In genomic region chr17:42675348-42675983, GRCh38 we compare ENCODE assay signal across 8 cellular contexts. TPM values are rescaled to one million over a fixed set of nuclear protein-coding genes. Genes with fewer than 3 reads are reported as not detected.
A peak's percentile ranks its signal among the peaks of the same experiment; 100 is the strongest.
DNase-seq lines count a peak whose midpoint lies in the region; ATAC-seq, FAIRE-seq and TF ChIP-seq lines count a peak whose summit lies in the region.

No MANE protein-coding gene starts in this region.

- peaks cover 15% of the 10 kb centered on the region for H3F3A ChIP-seq in smooth muscle cell (ENCODE audit: low read depth)

- H3K27ac ChIP-seq in Peyer's patch (peak overlapping the region; percentile 54 to 96 (median 90)), heart left ventricle (peak overlapping the region; percentile 66 to 98 (median 96)), smooth muscle cell (ENCODE audit: low read depth) (no peak overlapping the region)

- peak in 3 of 4 donors; percentile 5 to 19 (median 7) for ATAC-seq in heart left ventricle
- no peak for ATAC-seq in HG02623 (IDR thresholded peaks at IDR 0.05; ENCODE audit: unreplicated experiment)

- no peaks in the 10 kb centered on the region for H3K9me3 ChIP-seq in HAP-1
- no peaks in the 10 kb centered on the region for H3K9me3 ChIP-seq in Peyer's patch
- no peaks in the 10 kb centered on the region for H3K9me3 ChIP-seq in heart left ventricle
- no peaks in the 10 kb centered on the region for H3K9me3 ChIP-seq in smooth muscle cell (replicated peaks; ENCODE audit: low read depth)

- H3K4me2 ChIP-seq in smooth muscle cell: peak overlapping the region; percentile 97

- H3K79me2 ChIP-seq in smooth muscle cell (ENCODE audit: low read depth): peaks cover 6% of the 10 kb centered on the region

- TF ChIP-seq POLR2A in Peyer's patch (IDR thresholded peaks at IDR 0.05): no peak
- TF ChIP-seq POLR2A in heart left ventricle (IDR thresholded peaks at IDR 0.05): no peak

- H2AFZ ChIP-seq in smooth muscle cell (ENCODE audit: low read depth): no peak overlapping the region

- TF ChIP-seq CTCF in Peyer's patch (IDR thresholded peaks at IDR 0.05): no peak
- TF ChIP-seq CTCF in heart left ventricle (IDR thresholded peaks at IDR 0.05): no peak
- no peak for TF ChIP-seq CTCF in smooth muscle cell (IDR thresholded peaks at IDR 0.05; ENCODE audit: borderline replicate concordance, insufficient read depth, poor library complexity, severe bottlenecking)
- no peak for TF ChIP-seq CTCF in GM13977 (IDR thresholded peaks at IDR 0.05; ENCODE audit: extremely low read depth, insufficient read depth, missing control alignments)

- peaks cover 51% of the 10 kb centered on the region for H4K20me1 ChIP-seq in smooth muscle cell (ENCODE audit: low read depth)

- peak overlapping the region; percentile 52 for H3K9ac ChIP-seq in smooth muscle cell (ENCODE audit: low read depth)

- no peaks in the 10 kb centered on the region for H3K27me3 ChIP-seq in HAP-1 (ENCODE audit: low read depth)
- no peaks in the 10 kb centered on the region for H3K27me3 ChIP-seq in Peyer's patch
- peaks cover 0 to 45% (median 0%) of the 10 kb centered on the region in 9 donors for H3K27me3 ChIP-seq in heart left ventricle
- H3K27me3 ChIP-seq in smooth muscle cell (ENCODE audit: low read depth): no peaks in the 10 kb centered on the region

- H3K4me3 ChIP-seq in HAP-1 (peak overlapping the region; percentile 80), Peyer's patch (peak overlapping the region; percentile 69 to 85 (median 75)), heart left ventricle (peak overlapping the region; percentile 79 to 97 (median 92)), smooth muscle cell (peak overlapping the region; percentile 85)

- in situ Hi-C loops in HAP-1 (cut with MboI; ENCODE audit: low sequenced_read_pairs): loop anchor here (5.0 kb wide), 1 partner anchor 93 kb away; no protein-coding TSS in a partner anchor
- in situ Hi-C loops in GM13977 (cut with MboI; ENCODE audit: low pct_unique_long_range_greater_than_20kb, low sequenced_read_pairs, unreplicated experiment): no loop called here

- H3K4me1 ChIP-seq in HAP-1 (peaks cover 34% of the 10 kb centered on the region), Peyer's patch (peaks cover 0 to 67% (median 39%) of the 10 kb centered on the region in 4 donors), heart left ventricle (peaks cover 2 to 72% (median 51%) of the 10 kb centered on the region in 12 donors), smooth muscle cell (ENCODE audit: low read depth) (peaks cover 38% of the 10 kb centered on the region)

- intact Hi-C loops in heart left ventricle (cut with DNase I): loop anchor here in 4 of 10 donors (2.0 to 10.0 kb wide), 3 partner anchors 61 to 98 kb away; partner anchors contain the start of genes PSMC3IP (in 2 of the 4), RETREG3 (in 1 of the 4) and TUBG1 (in 1 of the 4)

- FAIRE-seq in RCC 7860 (lab: Jason Lieb, UNC): no peak

- WGBS in heart left ventricle, 4 donors: 2 to 7% (median 4%) methylated on average over 20 to 29 of the region's 29 CpGs
- WGBS in smooth muscle cell (ENCODE audit: low lambda C conversion rate): 2% methylated on average over 15 of the region's 29 CpGs

- H3K36me3 ChIP-seq in HAP-1 (replicated peaks) (peaks cover 30% of the 10 kb centered on the region), Peyer's patch (peaks cover 0 to 31% (median 0%) of the 10 kb centered on the region in 3 donors), heart left ventricle (peaks cover 0 to 34% (median 31%) of the 10 kb centered on the region in 9 donors), smooth muscle cell (ENCODE audit: low read depth) (no peaks in the 10 kb centered on the region)

- DNase-seq in HAP-1 (ENCODE audit: low spot score in 2 of 2) (no peak), Peyer's patch (no peak), heart left ventricle (peak; percentile 68 to 79 (median 76)), smooth muscle cell (lab: John Stamatoyannopoulos, UW; ENCODE audit: unreplicated experiment) (no peak), GM13977 (ENCODE audit: low spot score) (no peak), RCC 7860 (ENCODE audit: low spot score) (no peak), cortex of kidney (lab: John Stamatoyannopoulos, UW) (no peak)

RNA-seq across cellular contexts. Expression of gene PLEKHH3, which starts 1.3 kb away (rescaled TPM):
- total RNA-seq in Peyer's patch (10 to 100 TPM in 2 of 4 donors, 1 to 10 TPM in 2; 3.5 to 14.0 (median 10.8) TPM), heart left ventricle (10 to 100 TPM; 17.8 to 25.9 (median 23.6) TPM), smooth muscle cell (5.0 and 13.3 TPM in 2 replicates)
- polyA plus RNA-seq in heart left ventricle (10 to 100 TPM; 19.5 to 19.9 TPM), smooth muscle cell (23.6 and 23.7 TPM in 2 replicates)

RNA-seq across cellular contexts. Expression of gene CCR10, which starts 6.2 kb away (rescaled TPM):
- total RNA-seq in Peyer's patch: 1 to 10 TPM in 1 of 4 donors, under 1 TPM in 1, not detected in 2; 0.40 to 2.8 TPM
- total RNA-seq in heart left ventricle: 1 to 10 TPM; 1.2 to 3.1 (median 2.1) TPM
- 1 to 10 TPM; 1.1 to 2.1 TPM for polyA plus RNA-seq in heart left ventricle
- total RNA-seq in smooth muscle cell: 10.1 TPM in 1 of 2 replicates, not detected in the other
- 2.0 and 3.8 TPM in 2 replicates for polyA plus RNA-seq in smooth muscle cell

RNA-seq across cellular contexts. Expression of gene CNTNAP1, which starts 6.9 kb away (rescaled TPM):
- total RNA-seq in Peyer's patch (1 to 10 TPM in 3 of 4 donors, under 1 TPM in 1; 0.35 to 5.0 (median 1.3) TPM), heart left ventricle (10 to 100 TPM in 1 of 9 donors, 1 to 10 TPM in 8; 1.3 to 17.9 (median 3.1) TPM), smooth muscle cell (7.1 and 9.5 TPM in 2 replicates)
- polyA plus RNA-seq in heart left ventricle (1 to 10 TPM; 2.2 to 4.3 TPM), smooth muscle cell (2.0 and 4.5 TPM in 2 replicates)

RNA-seq across cellular contexts. Expression of gene TUBG2, which starts 16.4 kb away (rescaled TPM):
- total RNA-seq in Peyer's patch (10 to 100 TPM in 3 of 4 donors, 1 to 10 TPM in 1; 5.6 to 79.2 (median 16.6) TPM), heart left ventricle (10 to 100 TPM; 11.0 to 28.2 (median 16.7) TPM), smooth muscle cell (23.1 and 28.2 TPM in 2 replicates)
- polyA plus RNA-seq in heart left ventricle (10 to 100 TPM in 1 of 2 donors, 1 to 10 TPM in 1; 8.6 to 15.3 TPM), smooth muscle cell (42.3 and 54.6 TPM in 2 replicates)

Comparison
In these comparisons a context has a peak if more than half of its experiments do, and no peak if none do; other contexts are left out.
1. DNase-seq: peak in heart left ventricle (5 of 5); none in HAP-1 (0 of 2), Peyer's patch (0 of 3), smooth muscle cell (single experiment), GM13977 (single experiment), RCC 7860 (single experiment) and cortex of kidney (single experiment).
2. Peak in every context shown above with its lines, with median percentiles within 50 percentile points of each other: H3K4me3 ChIP-seq.